Comparison of ENCODE assay signal across 8 cellular contexts in genomic region chr7:151083071-151083823, GRCh38. TPM values are rescaled to one million over a fixed set of nuclear protein-coding genes. Genes with fewer than 3 reads are reported as not detected.
DNase-seq lines count a peak whose midpoint lies in the region; ATAC-seq and TF ChIP-seq lines count a peak whose summit lies in the region.

Gene TMUB1 (minus strand): TSS chr7:151083493. CDS start chr7:151082563, 930 bp downstream.

- TF ChIP-seq CTCF in dorsolateral prefrontal cortex (IDR thresholded peaks at IDR 0.05 in 54 of 56, conservative IDR thresholded peaks at IDR 0.05 in 2 of 56; ENCODE audit: low read depth in 1 of 56, partially characterized antibody in 56 of 56): peak in 11 of 56 donors; percentile 8 to 22 (median 11)

- peaks cover 3% of the 10 kb centered on the region for H3K36me3 Mint-ChIP-seq in memory B cell

- ATAC-seq in HG02981 (IDR thresholded peaks at IDR 0.05; ENCODE audit: unreplicated experiment) (peak; percentile 41), memory B cell (ENCODE audit: low read depth) (peak; percentile 59)

- peak within 1 kb of the TSS; percentile 96 for H3K27ac Mint-ChIP-seq in memory B cell

- no peaks in the 10 kb centered on the region for H3K9me3 Mint-ChIP-seq in memory B cell

- H3K4me1 Mint-ChIP-seq in memory B cell: peaks cover 36% of the 10 kb centered on the region

- H3K27me3 Mint-ChIP-seq in memory B cell: peaks cover 2% of the 10 kb centered on the region

- intact Hi-C loops in dorsolateral prefrontal cortex (cut with DNase I): no loop called here

- DNase-seq in NOMO-1 (lab: John Stamatoyannopoulos, UW; ENCODE audit: unreplicated experiment in 2 of 2): peak; percentile 12 to 52
- DNase-seq in NOMO-1 treated with dmso at 0.1 percent for 144 hours (lab: John Stamatoyannopoulos, UW; ENCODE audit: unreplicated experiment): no peak
- peak; percentile 6 for DNase-seq in NCI-H2196 treated with DMSO at 0.1 percent for 48 hours (lab: John Stamatoyannopoulos, UW; ENCODE audit: unreplicated experiment)
- DNase-seq in activated CD4-positive, alpha-beta T cell treated with anti-CD3 and anti-CD28 coated beads, Interleukin-2, amount 50 U/mL, for 1 hour: peak; percentile 88
- peak; percentile 66 to 88 (median 82) for DNase-seq in dorsolateral prefrontal cortex
- DNase-seq in memory B cell (ENCODE audit: low spot score in 2 of 2): peak; percentile 81 to 86
- peak; percentile 77 for DNase-seq in stimulated activated CD8-positive, alpha-beta memory T cell treated with anti-CD3 and anti-CD28 coated beads, Interleukin-12 subunit alpha, Interleukin-12 subunit beta, amount 100 ng/mL, for 4 hours (ENCODE audit: low read depth)

- no peaks in the 10 kb centered on the region for H3K27me3 ChIP-seq in dorsolateral prefrontal cortex

- H3K27ac ChIP-seq in dorsolateral prefrontal cortex: peak within 1 kb of the TSS; percentile 76 to 98 (median 94)

- H3K4me3 Mint-ChIP-seq in memory B cell: peak within 1 kb of the TSS; percentile 90

- H3K4me3 ChIP-seq in dorsolateral prefrontal cortex: peak within 1 kb of the TSS; percentile 42 to 98 (median 80)

RNA-seq across cellular contexts. Expression of gene TMUB1, which starts in this region (rescaled TPM):
- total RNA-seq in dorsolateral prefrontal cortex: 10 to 100 TPM; 17.3 to 45.4 (median 25.2) TPM
